In genomic region chr1:53580009-53580400, GRCh38 we compare ENCODE assay signal across 24 cellular contexts.
"Had no signal": no experiment of that assay in that cellular context is flagged by ENCODE, and none has a peak within 500 bp of the region (broad histone marks: within the 10 kb centered on the region; RNA-seq: fewer than 3 reads in every experiment).

No MANE protein-coding gene starts in this region.

- H3K4me3 Mint-ChIP-seq: activated CD8-positive, alpha-beta T cell treated with anti-CD3 and anti-CD28 coated beads for 36 hours; activated naive CD8-positive, alpha-beta T cell treated with anti-CD3 and anti-CD28 coated beads for 36 hours; activated T-helper 17 cell treated with anti-CD3 and anti-CD28 coated beads, Interleukin-2, amount 50 U/mL, for 72 hours; memory B cell; natural killer cell treated with Interleukin-12 subunit alpha and Interleukin-12 subunit beta and Interleukin-15 and Interleukin-18, amount 100 ng/mL, for 72 hours; stimulated activated memory B cell treated with anti-CD40 and anti-IgM and Interleukin-4, amounts not matched to agents 10 μg/mL and 1 μg/mL and 100 μg/mL, for 72 hours; T-helper 17 cell had no signal

- H3K36me3 ChIP-seq: brain microvascular endothelial cell, heart left ventricle, right lobe of liver, stomach, tibial artery had no signal

- H3K27me3 Mint-ChIP-seq: activated CD8-positive, alpha-beta T cell treated with anti-CD3 and anti-CD28 coated beads for 36 hours; activated naive CD8-positive, alpha-beta T cell treated with anti-CD3 and anti-CD28 coated beads for 36 hours had no signal

- H3K4me1 ChIP-seq: right lobe of liver, tibial artery had no signal

- H3K9ac ChIP-seq: SK-N-SH had no signal

- H3K27ac ChIP-seq: brain microvascular endothelial cell, heart left ventricle, right lobe of liver, stomach, tibial artery had no signal

- H3K36me3 Mint-ChIP-seq: activated naive CD8-positive, alpha-beta T cell treated with anti-CD3 and anti-CD28 coated beads for 36 hours; memory B cell; natural killer cell treated with Interleukin-12 subunit alpha and Interleukin-12 subunit beta and Interleukin-15 and Interleukin-18, amount 100 ng/mL, for 72 hours; stimulated activated memory B cell treated with anti-CD40 and anti-IgM and Interleukin-4, amounts not matched to agents 10 μg/mL and 1 μg/mL and 100 μg/mL, for 72 hours had no signal

- H3K9me3 Mint-ChIP-seq: activated CD8-positive, alpha-beta T cell treated with anti-CD3 and anti-CD28 coated beads for 36 hours; activated naive CD8-positive, alpha-beta T cell treated with anti-CD3 and anti-CD28 coated beads for 36 hours; activated T-helper 17 cell treated with anti-CD3 and anti-CD28 coated beads, Interleukin-2, amount 50 U/mL, for 72 hours; memory B cell; natural killer cell treated with Interleukin-12 subunit alpha and Interleukin-12 subunit beta and Interleukin-15 and Interleukin-18, amount 100 ng/mL, for 72 hours; stimulated activated memory B cell treated with anti-CD40 and anti-IgM and Interleukin-4, amounts not matched to agents 10 μg/mL and 1 μg/mL and 100 μg/mL, for 72 hours had no signal

- H3K9me3 ChIP-seq: heart left ventricle, right lobe of liver, SK-N-SH, stomach, tibial artery had no signal

- ATAC-seq: activated CD8-positive, alpha-beta T cell treated with anti-CD3 and anti-CD28 coated beads for 36 hours; activated T-helper 17 cell treated with anti-CD3 and anti-CD28 coated beads, Interleukin-2, amount 50 U/mL, for 72 hours; esophagus mucosa; heart left ventricle; natural killer cell treated with Interleukin-12 subunit alpha and Interleukin-12 subunit beta and Interleukin-15 and Interleukin-18, amount 100 ng/mL, for 72 hours; right lobe of liver; stimulated activated memory B cell treated with anti-CD40 and anti-IgM and Interleukin-4, amounts not matched to agents 10 μg/mL and 1 μg/mL and 100 μg/mL, for 72 hours; T-helper 17 cell had no signal

- H3K4me3 ChIP-seq: heart left ventricle, right lobe of liver, stomach, tibial artery had no signal

- H3K27ac Mint-ChIP-seq: activated CD8-positive, alpha-beta T cell treated with anti-CD3 and anti-CD28 coated beads for 36 hours; activated naive CD8-positive, alpha-beta T cell treated with anti-CD3 and anti-CD28 coated beads for 36 hours; activated T-helper 17 cell treated with anti-CD3 and anti-CD28 coated beads, Interleukin-2, amount 50 U/mL, for 72 hours; memory B cell; natural killer cell treated with Interleukin-12 subunit alpha and Interleukin-12 subunit beta and Interleukin-15 and Interleukin-18, amount 100 ng/mL, for 72 hours; stimulated activated memory B cell treated with anti-CD40 and anti-IgM and Interleukin-4, amounts not matched to agents 10 μg/mL and 1 μg/mL and 100 μg/mL, for 72 hours; T-helper 17 cell had no signal

- H3K27me3 ChIP-seq: brain microvascular endothelial cell, right lobe of liver, stomach had no signal

- DNase-seq: activated CD4-positive, alpha-beta T cell treated with anti-CD3 and anti-CD28 coated beads, Interleukin-2, amount 50 U/mL, for 1 hour; activated CD8-positive, alpha-beta T cell treated with anti-CD3 and anti-CD28 coated beads for 36 hours; activated naive CD4-positive, alpha-beta T cell; activated naive CD8-positive, alpha-beta T cell treated with anti-CD3 and anti-CD28 coated beads for 36 hours; activated T-cell treated with anti-CD3 and anti-CD28 coated beads, Interleukin-2, amount 50 U/mL, for 1 hour; amniotic stem cell; brain microvascular endothelial cell; caudate nucleus; right lobe of liver; SK-N-SH; small intestine; stimulated activated CD4-positive, alpha-beta T cell treated with anti-CD3 and anti-CD28 coated beads, Interleukin-1b, Interleukin-23, amount 100 ng/mL, for 48 hours; stimulated activated CD4-positive, alpha-beta T cell treated with anti-CD3 and anti-CD28 coated beads, Interleukin-4, amount 100 ng/mL, for 4 hours; stimulated activated CD8-positive, alpha-beta memory T cell treated with anti-CD3 and anti-CD28 coated beads, Interleukin-4, amount 100 ng/mL, for 48 hours; stomach; T-helper 17 cell; T1000 had no signal
